Comparison of ENCODE assay signal across 1 cellular context in genomic region chr1:21229246-21230000, GRCh38.
TF ChIP-seq lines count a peak whose summit lies in the region.

No MANE protein-coding gene starts in this region.

TF ChIP-seq in K562, 482 proteins besides CTCF, POLR2A, EP300 and RAD21 (continued from another document):
- TF ChIP-seq GTF3C2 (IDR thresholded peaks at IDR 0.05; ENCODE audit: borderline replicate concordance, extremely low read depth, insufficient read length) (no peak), SMAD3 (CRISPR knock-in tag; conservative IDR thresholded peaks at IDR 0.05) (no peak), ZNF766 (CRISPR knock-in tag; conservative IDR thresholded peaks at IDR 0.05) (no peak), MAFK (IDR thresholded peaks at IDR 0.05; ENCODE audit: low read length) (no peak)
